ENCODE assay signal across 13 cellular contexts in the genomic region with DNA sequence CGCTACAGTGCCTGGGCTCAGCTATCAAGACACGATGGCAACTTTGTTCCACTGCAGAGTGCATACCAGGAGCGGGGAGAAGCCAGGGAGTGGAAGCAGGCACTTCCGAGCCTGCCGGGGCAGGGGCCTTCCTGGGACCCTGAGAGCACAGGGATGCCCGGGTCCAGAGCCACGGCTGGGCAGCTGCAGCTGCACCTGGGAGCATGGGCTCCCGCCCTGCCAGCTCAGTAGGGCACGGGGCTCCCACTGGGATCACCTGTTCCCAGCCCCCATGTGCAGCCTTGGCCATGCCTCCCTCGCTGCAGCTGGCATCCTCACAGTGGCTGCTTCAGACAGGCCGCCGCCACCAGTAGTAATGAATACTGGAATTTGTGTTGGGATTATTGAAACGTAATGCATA.
"Had no signal": no experiment of that assay in that cellular context is flagged by ENCODE, and none has a peak within 500 bp of the region (broad histone marks: within the 10 kb centered on the region; RNA-seq: fewer than 3 reads in every experiment).

No MANE protein-coding gene starts in this region.

- H3K27ac ChIP-seq: lower lobe of right lung, SK-N-MC, testis had no signal

- H3K27ac Mint-ChIP-seq: activated B cell treated with CpG ODN at 0.5 μM for 24 hours; nephron; stimulated activated naive CD8-positive, alpha-beta T cell treated with anti-CD3 and anti-CD28 coated beads, Interleukin-15, Interleukin-2, amounts not matched to agents 100 ng/mL and 50 ng/mL, for 24 hours had no signal

- H3K9me3 ChIP-seq: lower lobe of right lung, testis had no signal

- H3K27me3 ChIP-seq: testis had no signal

- H3K27me3 Mint-ChIP-seq: activated B cell treated with CpG ODN at 0.5 μM for 24 hours; dendritic cell treated with granulocyte-macrophage colony-stimulating factor and Interleukin-4, amounts not matched to agents 40 ng/mL and 50 ng/mL, for 4 days; stimulated activated naive CD8-positive, alpha-beta T cell treated with anti-CD3 and anti-CD28 coated beads, Interleukin-15, Interleukin-2, amounts not matched to agents 100 ng/mL and 50 ng/mL, for 24 hours had no signal

- DNase-seq: activated B cell treated with CpG ODN at 0.5 μM for 24 hours; activated CD4-positive, alpha-beta T cell treated with anti-CD3 and anti-CD28 coated beads, Interleukin-2, amount 50 U/mL, for 1 hour; activated T-cell treated with anti-CD3 and anti-CD28 coated beads, Interleukin-2, amount 50 U/mL, for 48 hours; erythroblast; lower lobe of right lung; midbrain; stimulated activated CD4-positive, alpha-beta T cell treated with anti-CD3 and anti-CD28 coated beads, Interleukin-2, amount 100 ng/mL, for 48 hours; testis had no signal

- H3K4me1 ChIP-seq: lower lobe of right lung had no signal

- ATAC-seq: sciatic nerve had no signal

- H3K9me3 Mint-ChIP-seq: activated B cell treated with CpG ODN at 0.5 μM for 24 hours; dendritic cell treated with granulocyte-macrophage colony-stimulating factor and Interleukin-4, amounts not matched to agents 40 ng/mL and 50 ng/mL, for 4 days; nephron; stimulated activated naive CD8-positive, alpha-beta T cell treated with anti-CD3 and anti-CD28 coated beads, Interleukin-15, Interleukin-2, amounts not matched to agents 100 ng/mL and 50 ng/mL, for 24 hours had no signal

- H3K4me3 ChIP-seq: lower lobe of right lung, SK-N-MC, testis had no signal

- H3K4me3 Mint-ChIP-seq: activated B cell treated with CpG ODN at 0.5 μM for 24 hours; dendritic cell treated with granulocyte-macrophage colony-stimulating factor and Interleukin-4, amounts not matched to agents 40 ng/mL and 50 ng/mL, for 4 days; nephron; stimulated activated naive CD8-positive, alpha-beta T cell treated with anti-CD3 and anti-CD28 coated beads, Interleukin-15, Interleukin-2, amounts not matched to agents 100 ng/mL and 50 ng/mL, for 24 hours had no signal
